ENCODE assay signal across 10 cellular contexts in the genomic region with DNA sequence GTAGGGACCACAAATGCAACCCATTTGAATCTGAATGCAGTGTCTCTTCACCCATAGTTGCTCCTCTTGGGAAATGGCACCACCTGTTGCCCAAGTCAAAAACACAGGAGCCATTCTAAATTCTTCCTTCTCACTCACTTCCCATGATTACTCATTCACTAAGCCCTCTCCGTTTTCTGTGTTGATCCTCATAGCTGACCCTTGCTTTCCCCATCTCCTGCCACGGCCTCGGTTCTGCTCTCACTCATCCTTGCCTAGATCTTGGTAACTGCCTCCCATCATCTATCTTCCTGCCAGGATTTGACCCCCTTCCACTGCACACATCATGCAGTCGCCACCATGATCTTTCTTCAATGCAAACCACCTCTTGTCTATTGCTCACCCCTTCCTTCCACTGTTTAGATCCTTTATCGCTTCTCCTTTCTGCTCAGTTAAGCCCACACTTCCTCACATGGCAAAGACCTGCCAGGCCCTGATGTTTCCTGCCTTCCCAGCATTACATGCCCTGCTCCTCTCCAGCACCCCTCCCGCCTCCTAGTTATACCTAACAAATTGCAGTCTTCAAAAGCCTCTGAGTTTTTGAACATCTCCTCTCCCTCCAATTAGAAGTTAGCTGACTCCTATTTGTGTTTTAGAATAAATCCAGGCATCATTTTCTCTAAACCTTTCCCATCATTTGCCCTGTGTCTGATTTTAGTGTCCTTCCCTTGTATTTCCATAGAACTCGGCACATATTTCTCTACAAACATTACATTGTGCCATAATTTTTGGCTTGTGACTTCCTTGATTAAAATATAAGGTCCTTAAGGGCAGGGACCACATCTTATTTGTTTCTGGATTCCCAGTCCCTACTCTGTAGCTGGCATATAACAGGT. TPM values are rescaled to one million over a fixed set of nuclear protein-coding genes. Genes with fewer than 3 reads are reported as not detected.
DNase-seq lines count a peak whose midpoint lies in the region; ATAC-seq and TF ChIP-seq lines count a peak whose summit lies in the region.
"Had no signal": no experiment of that assay in that cellular context is flagged by ENCODE, and none has a peak within 500 bp of the region (broad histone marks: within the 10 kb centered on the region; RNA-seq: fewer than 3 reads in every experiment).

No MANE protein-coding gene starts in this region.

- WGBS in GM23248 (ENCODE audit: low coverage in 1 of 2, low lambda C conversion rate in 2 of 2, missing lambda C conversion rate in 2 of 2), 2 experiments = 70 to 74% methylated on average over 7 of the region's 7 CpGs

- no peak for ATAC-seq in HG03521 (IDR thresholded peaks at IDR 0.05; ENCODE audit: unreplicated experiment)
- no peak for ATAC-seq in effector memory CD8-positive, alpha-beta T cell (replicated peaks)
- ATAC-seq: left cardiac atrium had no signal

- H3K9me2 ChIP-seq in GM23248 (ENCODE audit: insufficient read depth) = no peaks in the 10 kb centered on the region

- no peaks in the 10 kb centered on the region for H3K9me3 ChIP-seq in GM23248 (ENCODE audit: low read depth)
- H3K9me3 ChIP-seq in effector memory CD4-positive, alpha-beta T cell (ENCODE audit: control insufficient read depth, low read length) = no peaks in the 10 kb centered on the region
- H3K9me3 ChIP-seq: uterus had no signal

- no peaks in the 10 kb centered on the region for H3K36me3 Mint-ChIP-seq in activated naive CD4-positive, alpha-beta T cell treated with anti-CD3 and anti-CD28 coated beads, Interleukin-2, amount 10 ng/mL, durations not matched to agents 7 days and 5 days
- no peaks in the 10 kb centered on the region for H3K36me3 Mint-ChIP-seq in effector memory CD8-positive, alpha-beta T cell (ENCODE audit: insufficient read depth)

- no peaks in the 10 kb centered on the region for H3K4me1 Mint-ChIP-seq in activated naive CD4-positive, alpha-beta T cell treated with anti-CD3 and anti-CD28 coated beads, Interleukin-2, amount 10 ng/mL, durations not matched to agents 7 days and 5 days
- H3K4me1 Mint-ChIP-seq in effector memory CD8-positive, alpha-beta T cell (ENCODE audit: low read depth in 2 of 2) = no peaks in the 10 kb centered on the region

- H3K4me3 Mint-ChIP-seq in activated naive CD4-positive, alpha-beta T cell treated with anti-CD3 and anti-CD28 coated beads, Interleukin-2, amount 10 ng/mL, durations not matched to agents 7 days and 5 days = no peak overlapping the region
- H3K4me3 Mint-ChIP-seq in effector memory CD8-positive, alpha-beta T cell = no peak overlapping the region

- no peak overlapping the region for H3K27ac ChIP-seq in ACC112 (ENCODE audit: low read depth, low read length)
- no peak overlapping the region for H3K27ac ChIP-seq in GM23248
- no peak overlapping the region for H3K27ac ChIP-seq in effector memory CD4-positive, alpha-beta T cell (ENCODE audit: insufficient read depth, low read length, poor library complexity, severe bottlenecking)
- H3K27ac ChIP-seq: uterus had no signal

- H3K36me3 ChIP-seq in ACC112 (ENCODE audit: insufficient read depth, low read length) (no peaks in the 10 kb centered on the region), GM23248 (ENCODE audit: low read depth) (no peaks in the 10 kb centered on the region)
- no peaks in the 10 kb centered on the region for H3K36me3 ChIP-seq in effector memory CD4-positive, alpha-beta T cell (ENCODE audit: control insufficient read depth, insufficient read depth, low read length)
- H3K36me3 ChIP-seq: uterus had no signal

- H3K4me3 ChIP-seq in ACC112 (ENCODE audit: low read depth, low read length) (0 out of 2 replicates have a peak overlapping the region, but pooled peaks have one; percentile 9), GM23248 (no peak overlapping the region), fibroblast of the aortic adventitia (ENCODE audit: low read depth, low read length) (no peak overlapping the region)
- H3K4me3 ChIP-seq in effector memory CD4-positive, alpha-beta T cell (ENCODE audit: insufficient read depth, low read depth, low read length, poor library complexity, severe bottlenecking) = no peak overlapping the region
- H3K4me3 ChIP-seq: uterus had no signal

- H2AFZ ChIP-seq in ACC112 (ENCODE audit: low read length, unreplicated experiment) (peak overlapping the region; percentile 90), GM23248 (peak overlapping the region; percentile 47; the same call in 1 of the 2 replicates)

- CTCF ChIA-PET in activated naive CD4-positive, alpha-beta T cell treated with anti-CD3 and anti-CD28 coated beads, Interleukin-2, amount 10 ng/mL, durations not matched to agents 7 days and 5 days (lab: Charles Lee) = no interaction called here

- no peak overlapping the region for H3K27ac Mint-ChIP-seq in activated naive CD4-positive, alpha-beta T cell treated with anti-CD3 and anti-CD28 coated beads, Interleukin-2, amount 10 ng/mL, durations not matched to agents 7 days and 5 days
- H3K27ac Mint-ChIP-seq in effector memory CD8-positive, alpha-beta T cell = no peak overlapping the region

- peaks cover 43% of the 10 kb centered on the region for H3K27me3 Mint-ChIP-seq in activated naive CD4-positive, alpha-beta T cell treated with anti-CD3 and anti-CD28 coated beads, Interleukin-2, amount 10 ng/mL, durations not matched to agents 7 days and 5 days
- H3K27me3 Mint-ChIP-seq in effector memory CD8-positive, alpha-beta T cell = peaks cover 53 to 55% of the 10 kb centered on the region in 2 donors

- H3K4me1 ChIP-seq in ACC112 (ENCODE audit: control insufficient read depth, insufficient read depth, low read length, unreplicated experiment) (peaks cover 16% of the 10 kb centered on the region), GM23248 (ENCODE audit: insufficient read depth) (0 out of 2 replicates have a peak, but pooled peaks cover 6% of the 10 kb centered on the region)
- no peaks in the 10 kb centered on the region for H3K4me1 ChIP-seq in effector memory CD4-positive, alpha-beta T cell (ENCODE audit: control insufficient read depth, insufficient read depth, low read length, poor library complexity, severe bottlenecking)
- H3K4me1 ChIP-seq: uterus had no signal

- peak; percentile 28 for TF ChIP-seq CTCF in fibroblast of the aortic adventitia (IDR thresholded peaks at IDR 0.05; ENCODE audit: insufficient read depth, low read length)

- no peak overlapping the region for H3K9ac ChIP-seq in GM23248

- DNase-seq in GM23248 (peak; percentile 38), RKO (ENCODE audit: low spot score) (peak; percentile 31), fibroblast of the aortic adventitia (ENCODE audit: low read depth) (peak; percentile 35)
- no peak for DNase-seq in activated naive CD4-positive, alpha-beta T cell treated with anti-CD3 and anti-CD28 coated beads, Interleukin-2, amount 10 ng/mL, durations not matched to agents 7 days and 5 days
- no peak for DNase-seq in effector memory CD4-positive, alpha-beta T cell
- no peak for DNase-seq in effector memory CD8-positive, alpha-beta T cell
- DNase-seq: left cardiac atrium, uterus had no signal

- H4K20me1 ChIP-seq in GM23248 (ENCODE audit: insufficient read depth) = no peaks in the 10 kb centered on the region

- H3F3A ChIP-seq in GM23248 (ENCODE audit: insufficient read depth) = no peaks in the 10 kb centered on the region

- no peaks in the 10 kb centered on the region for H3K27me3 ChIP-seq in ACC112 (ENCODE audit: insufficient read depth, low read length)
- H3K27me3 ChIP-seq in GM23248 (replicated peaks; ENCODE audit: insufficient read depth) = peaks cover under 1% of the 10 kb centered on the region; the same call in 1 of the 2 replicates
- no peaks in the 10 kb centered on the region for H3K27me3 ChIP-seq in effector memory CD4-positive, alpha-beta T cell (replicated peaks; ENCODE audit: control insufficient read depth, insufficient read depth, low read length, poor library complexity, severe bottlenecking)
- H3K27me3 ChIP-seq: uterus had no signal

- H3K79me2 ChIP-seq in ACC112 (ENCODE audit: control insufficient read depth, insufficient read depth, low read length, unreplicated experiment) = no peaks in the 10 kb centered on the region
- H3K79me2 ChIP-seq in GM23248 (ENCODE audit: insufficient read depth) = no peaks in the 10 kb centered on the region

- H3K9me3 Mint-ChIP-seq in activated naive CD4-positive, alpha-beta T cell treated with anti-CD3 and anti-CD28 coated beads, Interleukin-2, amount 10 ng/mL, durations not matched to agents 7 days and 5 days = no peaks in the 10 kb centered on the region
- H3K9me3 Mint-ChIP-seq in effector memory CD8-positive, alpha-beta T cell = no peaks in the 10 kb centered on the region

- in situ Hi-C loops in GM23248 (cut with MboI) = no loop called here

- H3K4me2 ChIP-seq in GM23248 (ENCODE audit: unreplicated experiment) = no peak overlapping the region

RNA-seq across cellular contexts. Expression of a gene that starts 19.2 kb away (rescaled TPM):
- total RNA-seq in GM23248 (2014; rRNA removed; shearing (Covaris generic)) = not detected in 2 replicates
- not detected in 2 replicates for polyA plus RNA-seq in GM23248 (2016; fragmentation: Nextera tagmentation; extraction: Ambion mirVana)
- not detected in 2 replicates for total RNA-seq in fibroblast of the aortic adventitia (ENCODE audit: low replicate concordance)
- total RNA-seq: left cardiac atrium, uterus had no signal

Comparison
In these comparisons a context has a peak if more than half of its experiments do, and no peak if none do; other contexts are left out.
1. DNase-seq: peak in GM23248 (single experiment), RKO (single experiment) and fibroblast of the aortic adventitia (single experiment); none in activated naive CD4-positive, alpha-beta T cell treated with anti-CD3 and anti-CD28 coated beads, Interleukin-2, amount 10 ng/mL, durations not matched to agents 7 days and 5 days (single experiment), effector memory CD4-positive, alpha-beta T cell (0 of 3) and effector memory CD8-positive, alpha-beta T cell (0 of 3).